In genomic region chr16:67364610-67365256, GRCh38 we compare ENCODE assay signal across 14 cellular contexts. TPM values are rescaled to one million over a fixed set of nuclear protein-coding genes. Genes with fewer than 3 reads are reported as not detected.
DNase-seq lines count a peak whose midpoint lies in the region; ATAC-seq and TF ChIP-seq lines count a peak whose summit lies in the region.
"Had no signal": no experiment of that assay in that cellular context is flagged by ENCODE, and none has a peak within 500 bp of the region (broad histone marks: within the 10 kb centered on the region; RNA-seq: fewer than 3 reads in every experiment).

No MANE protein-coding gene starts in this region.

- no peak for TF ChIP-seq POLR2A in body of pancreas (IDR thresholded peaks at IDR 0.05)

- H3K27ac ChIP-seq in left ventricle myocardium inferior (replicated peaks) = peak overlapping the region; percentile 38
- H3K27ac ChIP-seq in right atrium auricular region = no peak overlapping the region
- peak overlapping the region in 1 of 2 donors; percentile 21 for H3K27ac ChIP-seq in lung (ENCODE audit: low read depth in 1 of 2, low read length in 1 of 2)
- peak overlapping the region; percentile 38 for H3K27ac ChIP-seq in upper lobe of right lung
- peak overlapping the region in 2 of 4 donors; percentile 62 to 79 for H3K27ac ChIP-seq in body of pancreas
- H3K27ac ChIP-seq: thyroid gland had no signal

- H3K4me3 ChIP-seq in left ventricle myocardium inferior (no peak overlapping the region), right atrium auricular region (no peak overlapping the region), lung (no peak overlapping the region), upper lobe of right lung (peak overlapping the region; percentile 17), body of pancreas (no peak overlapping the region)
- H3K4me3 ChIP-seq: thyroid gland had no signal

- no peaks in the 10 kb centered on the region for H3K9me3 ChIP-seq in left ventricle myocardium inferior (replicated peaks)
- no peaks in the 10 kb centered on the region for H3K9me3 ChIP-seq in right atrium auricular region
- no peaks in the 10 kb centered on the region for H3K9me3 ChIP-seq in lung (ENCODE audit: control insufficient read depth in 2 of 2, insufficient read depth in 1 of 2, low read length in 1 of 2)
- H3K9me3 ChIP-seq in upper lobe of right lung = no peaks in the 10 kb centered on the region
- no peaks in the 10 kb centered on the region for H3K9me3 ChIP-seq in body of pancreas
- H3K9me3 ChIP-seq: thyroid gland had no signal

- POLR2A ChIA-PET in T-cell (lab: Charles Lee) = no interaction called here

- peak overlapping the region; percentile 35 to 36 for H3K27ac Mint-ChIP-seq in T-cell

- H3K4me3 Mint-ChIP-seq in T-cell = peak overlapping the region in 1 of 3 donors; percentile 26

- peak in 2 of 4 experiments; percentile 16 to 36 for ATAC-seq in T-cell (replicated peaks in 1 of 4)
- ATAC-seq in lung (ENCODE audit: insufficient read depth, low FRiP score) = peak; percentile 63
- peak; percentile 72 for ATAC-seq in upper lobe of right lung
- no peak for ATAC-seq in GM19467 (IDR thresholded peaks at IDR 0.05; ENCODE audit: unreplicated experiment)
- ATAC-seq in body of pancreas = no peak

- no peaks in the 10 kb centered on the region for H3K36me3 Mint-ChIP-seq in T-cell

- intact Hi-C loops in left ventricle myocardium inferior (cut with micrococcal nuclease) = no loop called here
- intact Hi-C loops in upper lobe of right lung (cut with DNase I) = no loop called here
- intact Hi-C loops in posterior cingulate gyrus (cut with DNase I) = no loop called here
- intact Hi-C loops in body of pancreas (cut with DNase I) = no loop called here

- DNase-seq in left ventricle myocardium inferior = no peak
- DNase-seq in right atrium auricular region (ENCODE audit: low spot score) = no peak
- DNase-seq in T-cell = no peak
- DNase-seq in lung (ENCODE audit: low spot score) = no peak
- no peak for DNase-seq in upper lobe of right lung
- no peak for DNase-seq in posterior cingulate gyrus
- no peak for DNase-seq in body of pancreas
- DNase-seq: activated CD4-positive, alpha-beta T cell treated with anti-CD3 and anti-CD28 coated beads, Interleukin-2, amount 50 U/mL, for 48 hours; midbrain; NCI-H524; thyroid gland had no signal

- TF ChIP-seq CTCF in left ventricle myocardium inferior (IDR thresholded peaks at IDR 0.05; ENCODE audit: borderline replicate concordance) = no peak
- TF ChIP-seq CTCF in right atrium auricular region (IDR thresholded peaks at IDR 0.05) = no peak
- TF ChIP-seq CTCF in lung (IDR thresholded peaks at IDR 0.05; ENCODE audit: control extremely low read depth, extremely low read depth) = no peak
- no peak for TF ChIP-seq CTCF in upper lobe of right lung (IDR thresholded peaks at IDR 0.05)
- TF ChIP-seq CTCF in body of pancreas (IDR thresholded peaks at IDR 0.05) = no peak

- no peaks in the 10 kb centered on the region for H3K36me3 ChIP-seq in left ventricle myocardium inferior
- H3K36me3 ChIP-seq in right atrium auricular region = no peaks in the 10 kb centered on the region
- no peaks in the 10 kb centered on the region for H3K36me3 ChIP-seq in lung (ENCODE audit: control insufficient read depth in 2 of 2, insufficient read depth in 2 of 2, low read length in 2 of 2)
- no peaks in the 10 kb centered on the region for H3K36me3 ChIP-seq in upper lobe of right lung
- H3K36me3 ChIP-seq in body of pancreas (replicated peaks in 1 of 2; ENCODE audit: insufficient read depth in 1 of 2, low read depth in 2 of 2) = no peaks in the 10 kb centered on the region
- H3K36me3 ChIP-seq: thyroid gland had no signal

- no peaks in the 10 kb centered on the region for H3K27me3 ChIP-seq in left ventricle myocardium inferior (ENCODE audit: low read depth)
- H3K27me3 ChIP-seq in right atrium auricular region = no peaks in the 10 kb centered on the region
- no peaks in the 10 kb centered on the region for H3K27me3 ChIP-seq in lung (ENCODE audit: control insufficient read depth, insufficient read depth)
- H3K27me3 ChIP-seq in upper lobe of right lung = no peaks in the 10 kb centered on the region
- no peaks in the 10 kb centered on the region for H3K27me3 ChIP-seq in body of pancreas
- H3K27me3 ChIP-seq: thyroid gland had no signal

- peaks cover 13 to 25% (median 18%) of the 10 kb centered on the region in 3 donors for H3K4me1 Mint-ChIP-seq in T-cell

- H3K4me1 ChIP-seq in left ventricle myocardium inferior (no peaks in the 10 kb centered on the region), right atrium auricular region (peaks cover 0 to 7% of the 10 kb centered on the region in 2 donors), lung (ENCODE audit: control insufficient read depth in 2 of 2, insufficient read depth in 2 of 2, low read length in 2 of 2) (no peaks in the 10 kb centered on the region), upper lobe of right lung (peaks cover 10% of the 10 kb centered on the region), body of pancreas (peaks cover 8% of the 10 kb centered on the region)
- H3K4me1 ChIP-seq: thyroid gland had no signal

- CTCF ChIA-PET in T-cell (lab: Charles Lee) = interaction anchor here (0.5 to 0.6 kb wide), 2 partner anchors 17 to 57 kb away, joined by 3 to 5 read pairs; no protein-coding TSS in a partner anchor

- no peaks in the 10 kb centered on the region for H3K9me3 Mint-ChIP-seq in T-cell

- H3K27me3 Mint-ChIP-seq in T-cell = peaks cover 0 to 1% of the 10 kb centered on the region in 2 donors

RNA-seq across cellular contexts. Expression of gene TPPP3, which starts 28.6 kb away (rescaled TPM):
- total RNA-seq in left ventricle myocardium inferior (15.5 TPM), right atrium auricular region (10 to 100 TPM; 24.1 to 56.4 TPM), T-cell (under 1 TPM in 2 of 5 donors, not detected in 3; 0.18 to 0.23 TPM), lung (100 to 1,000 TPM; 183 to 371 TPM), upper lobe of right lung (29.7 TPM), body of pancreas (10 to 100 TPM; 11.2 to 30.0 TPM)
- polyA plus RNA-seq in lung = 100 to 1,000 TPM; 164 to 186 TPM

RNA-seq across cellular contexts. Expression of gene LRRC36, which starts 38.1 kb away (rescaled TPM):
- total RNA-seq in left ventricle myocardium inferior (not detected), right atrium auricular region (under 1 TPM; 0.33 to 0.43 TPM), T-cell (not detected), lung (100 to 1,000 TPM in 1 of 2 donors, 10 to 100 TPM in 1; 14.4 to 103 TPM), upper lobe of right lung (27.4 TPM), body of pancreas (1 to 10 TPM; 1.6 to 7.0 TPM)
- 10 to 100 TPM in 1 of 2 donors, 1 to 10 TPM in 1; 2.1 to 18.8 TPM for polyA plus RNA-seq in lung
- total RNA-seq: astrocyte had no signal

RNA-seq across cellular contexts. Expression of gene KCTD19, which starts 38.2 kb away (rescaled TPM):
- total RNA-seq in left ventricle myocardium inferior (not detected), right atrium auricular region (under 1 TPM in 1 of 2 donors, not detected in 1; 0.08 TPM), T-cell (not detected), lung (1 to 10 TPM in 1 of 2 donors, under 1 TPM in 1; 0.40 to 5.1 TPM), upper lobe of right lung (1.4 TPM), body of pancreas (under 1 TPM in 1 of 2 donors, not detected in 1; under 0.01 TPM)
- polyA plus RNA-seq in lung = under 1 TPM; 0.07 to 0.24 TPM
- total RNA-seq: astrocyte, posterior vena cava had no signal

RNA-seq across cellular contexts. Expression of gene ZDHHC1, which starts 51.5 kb away (rescaled TPM):
- total RNA-seq in left ventricle myocardium inferior (2.9 TPM), right atrium auricular region (10 to 100 TPM in 1 of 2 donors, 1 to 10 TPM in 1; 8.9 to 11.8 TPM), T-cell (under 1 TPM in 4 of 5 donors, not detected in 1; 0.26 to 0.85 (median 0.47) TPM), lung (10 to 100 TPM; 14.9 to 31.8 TPM), upper lobe of right lung (11.1 TPM), body of pancreas (10 to 100 TPM; 13.0 to 57.0 TPM)
- 10 to 100 TPM; 10.9 to 27.4 TPM for polyA plus RNA-seq in lung

Comparison
In these comparisons a context has a peak if more than half of its experiments do, and no peak if none do; other contexts are left out.
1. H3K27ac ChIP-seq: peak in left ventricle myocardium inferior (single experiment) and upper lobe of right lung (single experiment); none in right atrium auricular region (0 of 2).
2. ATAC-seq: peak in lung (single experiment) and upper lobe of right lung (single experiment); none in GM19467 (single experiment) and body of pancreas (single experiment).
3. RNA of gene TPPP3, which starts 28.6 kb away (total RNA-seq): 183 to 371 TPM in lung, 24.1 to 56.4 TPM in right atrium auricular region, 11.2 to 30.0 TPM in body of pancreas, 29.7 TPM in upper lobe of right lung (single experiment) and 15.5 TPM in left ventricle myocardium inferior (single experiment); 0.18 to 0.23 TPM in T-cell; every median in the first group is over 4 times any median in the second.